In genomic region chr4:82892467-82892802, GRCh38 we compare ENCODE assay signal across 11 cellular contexts. TPM values are rescaled to one million over a fixed set of nuclear protein-coding genes. Genes with fewer than 3 reads are reported as not detected.
DNase-seq lines count a peak whose midpoint lies in the region; ATAC-seq and TF ChIP-seq lines count a peak whose summit lies in the region.
"Had no signal": no experiment of that assay in that cellular context is flagged by ENCODE, and none has a peak within 500 bp of the region (broad histone marks: within the 10 kb centered on the region; RNA-seq: fewer than 3 reads in every experiment).

No MANE protein-coding gene starts in this region.

- ATAC-seq in HG02970 (IDR thresholded peaks at IDR 0.05; ENCODE audit: low FRiP score, unreplicated experiment), result no peak

- H3K27me3 ChIP-seq in DOHH2 (ENCODE audit: control insufficient read depth, low read length) (no peaks in the 10 kb centered on the region), MM.1S (replicated peaks; ENCODE audit: insufficient read depth, low read length) (no peaks in the 10 kb centered on the region), mammary epithelial cell (ENCODE audit: insufficient read depth, low read length) (no peaks in the 10 kb centered on the region), neural progenitor cell (no peaks in the 10 kb centered on the region), trophoblast cell (ENCODE audit: insufficient read depth, low read length) (no peaks in the 10 kb centered on the region)
- H3K27me3 ChIP-seq: SJCRH30 had no signal

- H3K4me1 Mint-ChIP-seq in neural progenitor cell, result peaks cover 33% of the 10 kb centered on the region

- H3K4me2 ChIP-seq in DOHH2 (ENCODE audit: low read length), result peak overlapping the region; percentile 81
- peak overlapping the region; percentile 70 for H3K4me2 ChIP-seq in MM.1S (ENCODE audit: low read depth, low read length)
- no peak overlapping the region for H3K4me2 ChIP-seq in mammary epithelial cell (ENCODE audit: insufficient read depth, low read depth, low read length)
- peak overlapping the region; percentile 83 for H3K4me2 ChIP-seq in neural progenitor cell
- H3K4me2 ChIP-seq in trophoblast cell (ENCODE audit: low read length), result no peak overlapping the region

- no peak overlapping the region for H2BK120ac ChIP-seq in trophoblast cell (ENCODE audit: insufficient read depth, low read length, poor library complexity)

- H3K79me2 ChIP-seq in DOHH2 (ENCODE audit: control insufficient read depth, low read length), result peaks cover 84% of the 10 kb centered on the region
- peaks cover 69% of the 10 kb centered on the region for H3K79me2 ChIP-seq in MM.1S (ENCODE audit: low read length)
- H3K79me2 ChIP-seq in mammary epithelial cell (ENCODE audit: insufficient read depth, low read length), result peaks cover 86% of the 10 kb centered on the region
- peaks cover 93% of the 10 kb centered on the region for H3K79me2 ChIP-seq in neural progenitor cell (ENCODE audit: low read depth)
- peaks cover 15% of the 10 kb centered on the region for H3K79me2 ChIP-seq in trophoblast cell (ENCODE audit: control insufficient read depth, insufficient read depth, low read length, poor library complexity)

- H3K4me3 Mint-ChIP-seq in neural progenitor cell, result peak overlapping the region; percentile 99

- peaks cover 2% of the 10 kb centered on the region for H3K27me3 Mint-ChIP-seq in neural progenitor cell (ENCODE audit: insufficient read depth, low read depth)

- intact Hi-C loops in mammary epithelial cell (cut with micrococcal nuclease), result loop anchor here (10.0 kb wide), 1 partner anchor 518 kb away; the partner anchor contains the start of gene HNRNPD

- H3K9me3 ChIP-seq in DOHH2 (ENCODE audit: control insufficient read depth, insufficient read depth, low read length) (no peaks in the 10 kb centered on the region), MM.1S (replicated peaks; ENCODE audit: insufficient read depth, low read length) (no peaks in the 10 kb centered on the region), mammary epithelial cell (replicated peaks; ENCODE audit: insufficient read depth, low read length) (no peaks in the 10 kb centered on the region), neural progenitor cell (ENCODE audit: low read depth) (no peaks in the 10 kb centered on the region), trophoblast cell (ENCODE audit: insufficient read depth, low read depth, low read length) (no peaks in the 10 kb centered on the region)
- H3K9me3 ChIP-seq: SJCRH30 had no signal

- no TSS peak for BruUV-seq in mammary epithelial cell (replicated peaks; lab: Mats Ljungman, UMichigan)

- WGBS in mammary epithelial cell (ENCODE audit: low coverage, missing lambda C conversion rate), result 45% methylated on average over 1 of the region's 1 CpG
- WGBS in trophoblast cell (ENCODE audit: extremely low coverage, insufficient coverage, insufficient read length), result no CpG with 5 or more reads among the region's 1 CpG

- peaks cover 54% of the 10 kb centered on the region for H3K36me3 ChIP-seq in DOHH2 (ENCODE audit: control insufficient read depth, low read length)
- H3K36me3 ChIP-seq in MM.1S (replicated peaks; ENCODE audit: insufficient read depth, low read length), result peaks cover 5% of the 10 kb centered on the region; the same call in 1 of the 2 replicates
- peaks cover 10% of the 10 kb centered on the region for H3K36me3 ChIP-seq in mammary epithelial cell (ENCODE audit: insufficient read depth, low read length)
- peaks cover 16% of the 10 kb centered on the region for H3K36me3 ChIP-seq in neural progenitor cell
- H3K36me3 ChIP-seq in trophoblast cell (ENCODE audit: control insufficient read depth in 1 of 2, insufficient read depth in 2 of 2, low read length in 2 of 2), result peaks cover 12 to 18% of the 10 kb centered on the region in 2 experiments

- peaks cover 51% of the 10 kb centered on the region for H3F3A ChIP-seq in DOHH2 (ENCODE audit: control insufficient read depth, insufficient read depth)
- peaks cover 38% of the 10 kb centered on the region for H3F3A ChIP-seq in MM.1S (ENCODE audit: insufficient read depth, low read length)
- peaks cover 51% of the 10 kb centered on the region for H3F3A ChIP-seq in neural progenitor cell (ENCODE audit: low read depth)

- no peak overlapping the region; the same call in 1 of the 2 replicates for H3K9ac ChIP-seq in MM.1S (ENCODE audit: low read length)
- no peak overlapping the region for H3K9ac ChIP-seq in mammary epithelial cell (ENCODE audit: insufficient read depth, low read length)
- no peak overlapping the region for H3K9ac ChIP-seq in neural progenitor cell
- H3K9ac ChIP-seq in trophoblast cell (ENCODE audit: low read length), result no peak overlapping the region

- H3K36me3 Mint-ChIP-seq in neural progenitor cell, result peaks cover 16% of the 10 kb centered on the region

- H3K79me1 ChIP-seq in trophoblast cell (ENCODE audit: low read length), result peaks cover 8% of the 10 kb centered on the region

- no peak overlapping the region for H4K91ac ChIP-seq in trophoblast cell (ENCODE audit: low read depth, low read length)

- no peak overlapping the region for H2BK12ac ChIP-seq in trophoblast cell (ENCODE audit: low read length)

- no peak overlapping the region for H3K23ac ChIP-seq in trophoblast cell (ENCODE audit: low read length)

- no peaks in the 10 kb centered on the region for H3K9me2 ChIP-seq in DOHH2 (replicated peaks; ENCODE audit: control insufficient read depth, low read length)
- no peaks in the 10 kb centered on the region for H3K9me2 ChIP-seq in MM.1S (replicated peaks; ENCODE audit: insufficient read depth, low read length)

- H4K20me1 ChIP-seq in DOHH2 (ENCODE audit: control insufficient read depth, insufficient read depth, low read depth, low read length), result peaks cover 10% of the 10 kb centered on the region
- no peaks in the 10 kb centered on the region for H4K20me1 ChIP-seq in MM.1S (ENCODE audit: insufficient read depth, low read length)
- H4K20me1 ChIP-seq in mammary epithelial cell (ENCODE audit: insufficient read depth, low read length), result no peaks in the 10 kb centered on the region
- H4K20me1 ChIP-seq in neural progenitor cell (ENCODE audit: low read depth), result peaks cover 55% of the 10 kb centered on the region

- H2AFZ ChIP-seq in MM.1S (ENCODE audit: low read length) (no peak overlapping the region), mammary epithelial cell (ENCODE audit: low read depth, low read length) (no peak overlapping the region), neural progenitor cell (replicated peaks) (no peak overlapping the region), trophoblast cell (ENCODE audit: insufficient read depth, low read length, poor library complexity) (no peak overlapping the region)

- DNase-seq in MM.1S (no peak), mammary epithelial cell (no peak), neural progenitor cell (ENCODE audit: low spot score) (no peak), NCI-H446 treated with DMSO at 0.1 percent for 48 hours (lab: John Stamatoyannopoulos, UW) (no peak), trophoblast cell (no peak)
- DNase-seq: NCI-H345; nucleus accumbens; stimulated activated CD4-positive, alpha-beta T cell treated with anti-CD3 and anti-CD28 coated beads, Interleukin-2, amount 100 ng/mL, for 48 hours had no signal

- no peak overlapping the region for H3K27ac Mint-ChIP-seq in neural progenitor cell

- peaks cover 59% of the 10 kb centered on the region for H3K4me1 ChIP-seq in DOHH2 (ENCODE audit: control insufficient read depth, low read length)
- peaks cover 17% of the 10 kb centered on the region for H3K4me1 ChIP-seq in MM.1S (ENCODE audit: low read length)
- peaks cover 18% of the 10 kb centered on the region for H3K4me1 ChIP-seq in mammary epithelial cell (ENCODE audit: insufficient read depth, low read length)
- H3K4me1 ChIP-seq in neural progenitor cell, result peaks cover 14% of the 10 kb centered on the region
- H3K4me1 ChIP-seq in trophoblast cell (ENCODE audit: control insufficient read depth in 1 of 2, insufficient read depth in 2 of 2, low read length in 2 of 2), result peaks cover 2% of the 10 kb centered on the region in 2 experiments

- H3K4me3 ChIP-seq in DOHH2 (ENCODE audit: low read length) (peak overlapping the region; percentile 79; the same call in 1 of the 2 replicates), MM.1S (ENCODE audit: low read length) (peak overlapping the region; percentile 95; the same call in 1 of the 2 replicates), mammary epithelial cell (replicated peaks in 1 of 3; ENCODE audit: insufficient read depth in 1 of 3, low read depth in 2 of 3, low read length in 3 of 3) (no peak overlapping the region), neural progenitor cell (peak overlapping the region; percentile 84), trophoblast cell (ENCODE audit: low read depth, low read length) (no peak overlapping the region)

- in situ Hi-C loops in mammary epithelial cell (cut with MboI; ENCODE audit: low sequenced_read_pairs in 2 of 2), result loop anchor here in 1 of 2 donors (5.0 kb wide), 1 partner anchor 120 kb away; the partner anchor contains the start of gene LIN54

- no peak overlapping the region for H4K12ac ChIP-seq in trophoblast cell (ENCODE audit: low read depth, low read length)

- dilution Hi-C loops in mammary epithelial cell (cut with HindIII; ENCODE audit: low sequenced_read_pairs), result loop anchor here (5.0 kb wide), 1 partner anchor 45 kb away; no protein-coding TSS in a partner anchor

- H3K18ac ChIP-seq in trophoblast cell (ENCODE audit: low read length), result no peak overlapping the region

- H2BK5ac ChIP-seq in trophoblast cell (ENCODE audit: low read depth, low read length, poor library complexity), result no peak overlapping the region

- TF ChIP-seq CTCF in DOHH2 (IDR thresholded peaks at IDR 0.05; ENCODE audit: low read depth, low read length, poor library complexity, severe bottlenecking), result no peak
- TF ChIP-seq CTCF in MM.1S (IDR thresholded peaks at IDR 0.05; ENCODE audit: low read length), result no peak
- TF ChIP-seq CTCF in mammary epithelial cell (conservative IDR thresholded peaks at IDR 0.05 in 1 of 2, IDR thresholded peaks at IDR 0.05 in 1 of 2; ENCODE audit: extremely low read depth in 1 of 2, insufficient read depth in 1 of 2, low read depth in 1 of 2, low read length in 2 of 2), result no peak
- no peak for TF ChIP-seq CTCF in neural progenitor cell (IDR thresholded peaks at IDR 0.05)

- no peak overlapping the region for H3K14ac ChIP-seq in trophoblast cell (ENCODE audit: low read length)

- H3K4ac ChIP-seq in trophoblast cell (ENCODE audit: low read depth, low read length), result no peak overlapping the region

- H2AK5ac ChIP-seq in trophoblast cell (ENCODE audit: low read length), result no peak overlapping the region

- CTCF ChIA-PET in mammary epithelial cell (lab: Charles Lee; ENCODE audit: low non-redundant PET), result no interaction called here

- H4K8ac ChIP-seq in trophoblast cell (ENCODE audit: low read depth, low read length), result no peak overlapping the region

- H3K27ac ChIP-seq in DOHH2 (ENCODE audit: low read depth, low read length), result peak overlapping the region; percentile 60; the same call in 1 of the 2 replicates
- peak overlapping the region; percentile 96; the same call in 1 of the 2 replicates for H3K27ac ChIP-seq in MM.1S (ENCODE audit: low read length)
- H3K27ac ChIP-seq in mammary epithelial cell (ENCODE audit: insufficient read depth, low read depth, low read length), result peak overlapping the region; percentile 16
- peak overlapping the region; percentile 92 for H3K27ac ChIP-seq in neural progenitor cell
- no peak overlapping the region for H3K27ac ChIP-seq in trophoblast cell (ENCODE audit: low read depth, low read length)

- H3K9me3 Mint-ChIP-seq in neural progenitor cell, result no peaks in the 10 kb centered on the region

RNA-seq across cellular contexts. Expression of gene SEC31A, which starts 1.5 kb away (rescaled TPM):
- total RNA-seq in mammary epithelial cell, result 100 to 1,000 TPM; 204 to 225 TPM
- polyA plus RNA-seq in mammary epithelial cell, result 149 TPM
- 157 TPM for polyA minus RNA-seq in mammary epithelial cell
- total RNA-seq in neural progenitor cell (ENCODE audit: low replicate concordance), result 110 and 210 TPM in 2 replicates
- polyA plus RNA-seq in trophoblast cell (2013), result 331 and 347 TPM in 2 replicates

RNA-seq across cellular contexts. Expression of gene THAP9, which starts 8.1 kb away (rescaled TPM):
- total RNA-seq in mammary epithelial cell (1 to 10 TPM; 2.8 to 3.0 TPM), neural progenitor cell (ENCODE audit: low replicate concordance) (41.3 and 78.7 TPM in 2 replicates)
- 1.6 TPM for polyA plus RNA-seq in mammary epithelial cell
- polyA minus RNA-seq in mammary epithelial cell, result not detected
- 3.9 and 4.3 TPM in 2 replicates for polyA plus RNA-seq in trophoblast cell (2013)

Comparison
In these comparisons a context has a peak if more than half of its experiments do, and no peak if none do; other contexts are left out.
1. H3K4me2 ChIP-seq: peak in DOHH2 (single experiment), MM.1S (single experiment) and neural progenitor cell (single experiment); none in mammary epithelial cell (single experiment) and trophoblast cell (single experiment).
2. H3K4me3 ChIP-seq: peak in DOHH2 (single experiment), MM.1S (single experiment) and neural progenitor cell (single experiment); none in mammary epithelial cell (0 of 3) and trophoblast cell (single experiment).
3. RNA of gene THAP9, which starts 8.1 kb away (total RNA-seq): 41.3 to 78.7 TPM in neural progenitor cell; 2.8 to 3.0 TPM in mammary epithelial cell; every median in the first group is over 10 times any median in the second.